12 cellular contexts compared by ENCODE assay signal in genomic region chr11:7605544-7605943, GRCh38.
DNase-seq lines count a peak whose midpoint lies in the region; ATAC-seq and TF ChIP-seq lines count a peak whose summit lies in the region.
"Had no signal": no experiment of that assay in that cellular context is flagged by ENCODE, and none has a peak within 500 bp of the region (broad histone marks: within the 10 kb centered on the region; RNA-seq: fewer than 3 reads in every experiment).

No MANE protein-coding gene starts in this region.

- H3K4me1 ChIP-seq in colonic mucosa (peaks cover 4% of the 10 kb centered on the region), mucosa of descending colon (ENCODE audit: low read depth) (peaks cover 18% of the 10 kb centered on the region)

- intact Hi-C loops in colonic mucosa (cut with DNase I) (no loop called here), mucosa of descending colon (cut with DNase I, micrococcal nuclease) (no loop called here)

- no peaks in the 10 kb centered on the region for H3K9me3 ChIP-seq in AG04450 (ENCODE audit: control insufficient read depth, insufficient read depth, low read length)
- no peaks in the 10 kb centered on the region for H3K9me3 ChIP-seq in colonic mucosa
- H3K9me3 ChIP-seq in mucosa of descending colon = no peaks in the 10 kb centered on the region
- H3K9me3 ChIP-seq: BLaER1 treated with 17β-estradiol and CSF1 and Interleukin-3, amounts not matched to agents 10 nM and 100 nM had no signal

- no peak overlapping the region for H3K4me3 Mint-ChIP-seq in activated CD4-positive, alpha-beta T cell treated with anti-CD3 and anti-CD28 coated beads, Interleukin-2, amount 10 ng/mL, durations not matched to agents 7 days and 5 days
- H3K4me3 Mint-ChIP-seq: activated T-cell treated with anti-CD3 and anti-CD28 coated beads, Interleukin-2, amount 50 U/mL, for 4 hours had no signal

- H3K4me3 ChIP-seq in AG04450 (ENCODE audit: low read depth, low read length) (no peak overlapping the region), colonic mucosa (peak overlapping the region; percentile 10), mucosa of descending colon (no peak overlapping the region)
- H3K4me3 ChIP-seq: BLaER1 treated with 17β-estradiol and CSF1 and Interleukin-3, amounts not matched to agents 10 nM and 100 nM had no signal

- H3K36me3 ChIP-seq in colonic mucosa = no peaks in the 10 kb centered on the region
- no peaks in the 10 kb centered on the region for H3K36me3 ChIP-seq in mucosa of descending colon (ENCODE audit: low read depth)

- DNase-seq in AG04450 (ENCODE audit: low read depth, low spot score) (no peak), LHCN-M2 (ENCODE audit: low read depth) (peak; percentile 59), colonic mucosa (no peak), mucosa of descending colon (no peak), GM10248 (ENCODE audit: extremely low spot score) (no peak)
- DNase-seq in activated CD4-positive, alpha-beta T cell treated with anti-CD3 and anti-CD28 coated beads, Interleukin-2, amount 10 ng/mL, durations not matched to agents 7 days and 5 days = no peak
- no peak for DNase-seq in effector CD4-positive, alpha-beta T cell
- DNase-seq: activated T-cell treated with anti-CD3 and anti-CD28 coated beads, Interleukin-2, amount 50 U/mL, for 4 hours; KG1; NCI-H69 had no signal

- peak overlapping the region; percentile 23 for H3K27ac ChIP-seq in AG04450 (ENCODE audit: low read depth, low read length)
- H3K27ac ChIP-seq in colonic mucosa = peak overlapping the region; percentile 86
- H3K27ac ChIP-seq: BLaER1 treated with 17β-estradiol and CSF1 and Interleukin-3, amounts not matched to agents 10 nM and 100 nM had no signal

- ATAC-seq in mucosa of descending colon (peak; percentile 83), GM21786 (IDR thresholded peaks at IDR 0.05; ENCODE audit: unreplicated experiment) (no peak)
- ATAC-seq: activated T-cell treated with anti-CD3 and anti-CD28 coated beads, Interleukin-2, amount 50 U/mL, for 4 hours had no signal

- CTCF ChIA-PET in AG04450 (lab: Charles Lee) (interaction anchor here (0.6 to 2.3 kb wide), 3 partner anchors 34 to 89 kb away, joined by 3 to 8 read pairs (median 5); no protein-coding TSS in a partner anchor), GM10248 (lab: Yijun Ruan, JAX) (interaction anchor here (1.2 to 1.5 kb wide), 2 partner anchors 12 to 16 kb away, joined by 6 to 7 read pairs; no protein-coding TSS in a partner anchor)
- CTCF ChIA-PET in activated CD4-positive, alpha-beta T cell treated with anti-CD3 and anti-CD28 coated beads, Interleukin-2, amount 10 ng/mL, durations not matched to agents 7 days and 5 days (lab: Charles Lee) = no interaction called here

- H3K27ac Mint-ChIP-seq in activated CD4-positive, alpha-beta T cell treated with anti-CD3 and anti-CD28 coated beads, Interleukin-2, amount 10 ng/mL, durations not matched to agents 7 days and 5 days = no peak overlapping the region

- H3K9me3 Mint-ChIP-seq in activated CD4-positive, alpha-beta T cell treated with anti-CD3 and anti-CD28 coated beads, Interleukin-2, amount 10 ng/mL, durations not matched to agents 7 days and 5 days = no peaks in the 10 kb centered on the region
- H3K9me3 Mint-ChIP-seq: activated T-cell treated with anti-CD3 and anti-CD28 coated beads, Interleukin-2, amount 50 U/mL, for 4 hours had no signal

- peaks cover 4% of the 10 kb centered on the region for H3K36me3 Mint-ChIP-seq in activated CD4-positive, alpha-beta T cell treated with anti-CD3 and anti-CD28 coated beads, Interleukin-2, amount 10 ng/mL, durations not matched to agents 7 days and 5 days (ENCODE audit: low read depth)

- POLR2A ChIA-PET in AG04450 (lab: Yijun Ruan, JAX) (no interaction called here), GM10248 (lab: Yijun Ruan, JAX) (no interaction called here)
- POLR2A ChIA-PET in activated CD4-positive, alpha-beta T cell treated with anti-CD3 and anti-CD28 coated beads, Interleukin-2, amount 10 ng/mL, durations not matched to agents 7 days and 5 days (lab: Charles Lee) = no interaction called here

- H3K27me3 ChIP-seq in AG04450 (ENCODE audit: control insufficient read depth, insufficient read depth, low read length) (no peaks in the 10 kb centered on the region), colonic mucosa (no peaks in the 10 kb centered on the region)
- H3K27me3 ChIP-seq: BLaER1 treated with 17β-estradiol and CSF1 and Interleukin-3, amounts not matched to agents 10 nM and 100 nM had no signal

- H3K4me1 Mint-ChIP-seq in activated CD4-positive, alpha-beta T cell treated with anti-CD3 and anti-CD28 coated beads, Interleukin-2, amount 10 ng/mL, durations not matched to agents 7 days and 5 days = peaks cover 4% of the 10 kb centered on the region

- TF ChIP-seq CTCF in AG04450 (IDR thresholded peaks at IDR 0.05; ENCODE audit: low read depth, low read length) (no peak), colonic mucosa (IDR thresholded peaks at IDR 0.05) (no peak), mucosa of descending colon (IDR thresholded peaks at IDR 0.05) (no peak), GM10248 (IDR thresholded peaks at IDR 0.05; ENCODE audit: control extremely low read depth, extremely low read depth, low read depth, missing control alignments) (no peak)

- no peaks in the 10 kb centered on the region for H3K27me3 Mint-ChIP-seq in activated CD4-positive, alpha-beta T cell treated with anti-CD3 and anti-CD28 coated beads, Interleukin-2, amount 10 ng/mL, durations not matched to agents 7 days and 5 days

- H3K9ac ChIP-seq in colonic mucosa (ENCODE audit: low read depth in 2 of 2, low read length in 2 of 2) = peak overlapping the region in 1 of 2 donors; percentile 85
- H3K9ac ChIP-seq: BLaER1 treated with 17β-estradiol and CSF1 and Interleukin-3, amounts not matched to agents 10 nM and 100 nM had no signal
